In the genomic region with DNA sequence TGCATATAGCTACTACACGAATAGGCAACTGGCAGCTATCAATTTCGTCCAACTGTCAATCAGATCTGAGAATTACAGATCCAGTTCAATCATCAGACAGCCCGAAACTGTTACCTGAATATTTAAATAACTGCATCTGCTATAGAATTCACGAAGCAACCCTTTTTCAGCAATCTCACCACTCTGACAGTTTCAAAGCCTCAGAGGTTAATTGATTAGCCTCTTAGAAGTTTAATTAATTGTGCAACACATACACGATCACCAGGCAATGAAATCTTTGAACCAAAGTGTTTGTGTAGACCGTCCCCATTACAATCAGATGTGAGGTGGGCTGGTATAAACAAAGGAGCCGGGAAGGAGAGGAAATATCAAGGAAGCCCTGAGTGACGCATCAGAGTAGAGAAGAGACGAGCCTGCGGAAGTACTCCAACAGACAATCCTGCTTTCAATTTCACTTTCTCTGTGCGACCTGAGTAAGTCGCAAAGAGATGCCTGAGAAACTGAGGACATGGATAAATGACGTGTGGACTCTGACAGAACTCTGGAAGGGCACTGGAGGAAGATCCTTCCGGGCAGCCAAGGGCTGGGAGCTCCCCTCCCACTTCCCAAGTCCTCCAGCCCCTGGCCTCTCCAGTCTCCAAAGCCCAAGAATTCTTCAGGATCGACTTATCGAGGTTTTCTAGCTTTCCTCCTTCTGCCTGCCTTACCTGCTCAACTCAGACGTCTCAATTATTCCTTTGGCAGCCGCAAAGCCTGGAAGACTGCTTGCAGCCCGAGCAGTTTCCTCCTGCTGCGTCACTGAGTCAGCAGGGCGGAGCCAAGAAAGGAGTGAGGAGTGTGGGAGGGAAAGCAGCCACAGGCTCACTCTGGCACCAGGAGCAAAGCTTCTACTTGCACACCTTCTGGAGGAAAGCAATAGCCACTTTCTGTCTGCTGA, we compare ENCODE assay signal across 2 cellular contexts.
TF ChIP-seq lines count a peak whose summit lies in the region.

A gene with protein sequence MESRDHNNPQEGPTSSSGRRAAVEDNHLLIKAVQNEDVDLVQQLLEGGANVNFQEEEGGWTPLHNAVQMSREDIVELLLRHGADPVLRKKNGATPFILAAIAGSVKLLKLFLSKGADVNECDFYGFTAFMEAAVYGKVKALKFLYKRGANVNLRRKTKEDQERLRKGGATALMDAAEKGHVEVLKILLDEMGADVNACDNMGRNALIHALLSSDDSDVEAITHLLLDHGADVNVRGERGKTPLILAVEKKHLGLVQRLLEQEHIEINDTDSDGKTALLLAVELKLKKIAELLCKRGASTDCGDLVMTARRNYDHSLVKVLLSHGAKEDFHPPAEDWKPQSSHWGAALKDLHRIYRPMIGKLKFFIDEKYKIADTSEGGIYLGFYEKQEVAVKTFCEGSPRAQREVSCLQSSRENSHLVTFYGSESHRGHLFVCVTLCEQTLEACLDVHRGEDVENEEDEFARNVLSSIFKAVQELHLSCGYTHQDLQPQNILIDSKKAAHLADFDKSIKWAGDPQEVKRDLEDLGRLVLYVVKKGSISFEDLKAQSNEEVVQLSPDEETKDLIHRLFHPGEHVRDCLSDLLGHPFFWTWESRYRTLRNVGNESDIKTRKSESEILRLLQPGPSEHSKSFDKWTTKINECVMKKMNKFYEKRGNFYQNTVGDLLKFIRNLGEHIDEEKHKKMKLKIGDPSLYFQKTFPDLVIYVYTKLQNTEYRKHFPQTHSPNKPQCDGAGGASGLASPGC (minus strand): TSS at position 797 of the 937 bp plus-strand sequence. CDS start 2,450 bp downstream, outside the sequence.

TF ChIP-seq in HEK293, 187 proteins besides CTCF, POLR2A, EP300 and RAD21 (continued from another document and continues in another):
- TF ChIP-seq, protein P1, sequence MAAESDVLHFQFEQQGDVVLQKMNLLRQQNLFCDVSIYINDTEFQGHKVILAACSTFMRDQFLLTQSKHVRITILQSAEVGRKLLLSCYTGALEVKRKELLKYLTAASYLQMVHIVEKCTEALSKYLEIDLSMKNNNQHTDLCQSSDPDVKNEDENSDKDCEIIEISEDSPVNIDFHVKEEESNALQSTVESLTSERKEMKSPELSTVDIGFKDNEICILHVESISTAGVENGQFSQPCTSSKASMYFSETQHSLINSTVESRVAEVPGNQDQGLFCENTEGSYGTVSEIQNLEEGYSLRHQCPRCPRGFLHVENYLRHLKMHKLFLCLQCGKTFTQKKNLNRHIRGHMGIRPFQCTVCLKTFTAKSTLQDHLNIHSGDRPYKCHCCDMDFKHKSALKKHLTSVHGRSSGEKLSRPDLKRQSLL (tag by site-specific recombination; IDR thresholded peaks at IDR 0.05), result no peak
- TF ChIP-seq IKZF3 (tag by site-specific recombination; IDR thresholded peaks at IDR 0.05) (peak; percentile 62), ZNF560 (tag by site-specific recombination; IDR thresholded peaks at IDR 0.05; ENCODE audit: borderline replicate concordance) (no peak), WT1 (tag by site-specific recombination; IDR thresholded peaks at IDR 0.05) (0 out of 2 replicates have a peak, but pooled peaks have one; percentile 21), ZNF221 (tag by site-specific recombination; IDR thresholded peaks at IDR 0.05; ENCODE audit: borderline replicate concordance) (no peak), ZXDB (tag by site-specific recombination; IDR thresholded peaks at IDR 0.05) (peak; percentile 57; the same call in 1 of the 2 replicates), ZNF830 (tag by site-specific recombination; IDR thresholded peaks at IDR 0.05; ENCODE audit: low read depth) (no peak), ZBTB17 (tag by site-specific recombination; IDR thresholded peaks at IDR 0.05) (peak; percentile 100), ZNF16 (tag by site-specific recombination; IDR thresholded peaks at IDR 0.05; ENCODE audit: low read depth) (no peak), SP7 (tag by site-specific recombination; IDR thresholded peaks at IDR 0.05) (peak; percentile 33; the same call in 1 of the 2 replicates), ZNF510 (tag by site-specific recombination; IDR thresholded peaks at IDR 0.05; ENCODE audit: insufficient replicate concordance) (no peak), TCF7L2 (IDR thresholded peaks at IDR 0.05; ENCODE audit: borderline replicate concordance, low read depth, low read length) (no peak)
- TF ChIP-seq, protein P2, sequence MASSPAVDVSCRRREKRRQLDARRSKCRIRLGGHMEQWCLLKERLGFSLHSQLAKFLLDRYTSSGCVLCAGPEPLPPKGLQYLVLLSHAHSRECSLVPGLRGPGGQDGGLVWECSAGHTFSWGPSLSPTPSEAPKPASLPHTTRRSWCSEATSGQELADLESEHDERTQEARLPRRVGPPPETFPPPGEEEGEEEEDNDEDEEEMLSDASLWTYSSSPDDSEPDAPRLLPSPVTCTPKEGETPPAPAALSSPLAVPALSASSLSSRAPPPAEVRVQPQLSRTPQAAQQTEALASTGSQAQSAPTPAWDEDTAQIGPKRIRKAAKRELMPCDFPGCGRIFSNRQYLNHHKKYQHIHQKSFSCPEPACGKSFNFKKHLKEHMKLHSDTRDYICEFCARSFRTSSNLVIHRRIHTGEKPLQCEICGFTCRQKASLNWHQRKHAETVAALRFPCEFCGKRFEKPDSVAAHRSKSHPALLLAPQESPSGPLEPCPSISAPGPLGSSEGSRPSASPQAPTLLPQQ (tag by site-specific recombination; IDR thresholded peaks at IDR 0.05), result no peak
- TF ChIP-seq, protein P3, sequence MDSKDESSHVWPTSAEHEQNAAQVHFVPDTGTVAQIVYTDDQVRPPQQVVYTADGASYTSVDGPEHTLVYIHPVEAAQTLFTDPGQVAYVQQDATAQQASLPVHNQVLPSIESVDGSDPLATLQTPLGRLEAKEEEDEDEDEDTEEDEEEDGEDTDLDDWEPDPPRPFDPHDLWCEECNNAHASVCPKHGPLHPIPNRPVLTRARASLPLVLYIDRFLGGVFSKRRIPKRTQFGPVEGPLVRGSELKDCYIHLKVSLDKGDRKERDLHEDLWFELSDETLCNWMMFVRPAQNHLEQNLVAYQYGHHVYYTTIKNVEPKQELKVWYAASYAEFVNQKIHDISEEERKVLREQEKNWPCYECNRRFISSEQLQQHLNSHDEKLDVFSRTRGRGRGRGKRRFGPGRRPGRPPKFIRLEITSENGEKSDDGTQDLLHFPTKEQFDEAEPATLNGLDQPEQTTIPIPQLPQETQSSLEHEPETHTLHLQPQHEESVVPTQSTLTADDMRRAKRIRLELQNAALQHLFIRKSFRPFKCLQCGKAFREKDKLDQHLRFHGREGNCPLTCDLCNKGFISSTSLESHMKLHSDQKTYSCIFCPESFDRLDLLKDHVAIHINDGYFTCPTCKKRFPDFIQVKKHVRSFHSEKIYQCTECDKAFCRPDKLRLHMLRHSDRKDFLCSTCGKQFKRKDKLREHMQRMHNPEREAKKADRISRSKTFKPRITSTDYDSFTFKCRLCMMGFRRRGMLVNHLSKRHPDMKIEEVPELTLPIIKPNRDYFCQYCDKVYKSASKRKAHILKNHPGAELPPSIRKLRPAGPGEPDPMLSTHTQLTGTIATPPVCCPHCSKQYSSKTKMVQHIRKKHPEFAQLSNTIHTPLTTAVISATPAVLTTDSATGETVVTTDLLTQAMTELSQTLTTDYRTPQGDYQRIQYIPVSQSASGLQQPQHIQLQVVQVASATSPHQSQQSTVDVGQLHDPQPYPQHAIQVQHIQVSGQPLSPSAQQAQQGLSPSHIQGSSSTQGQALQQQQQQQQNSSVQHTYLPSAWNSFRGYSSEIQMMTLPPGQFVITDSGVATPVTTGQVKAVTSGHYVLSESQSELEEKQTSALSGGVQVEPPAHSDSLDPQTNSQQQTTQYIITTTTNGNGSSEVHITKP (tag by site-specific recombination; IDR thresholded peaks at IDR 0.05), result no peak
- TF ChIP-seq, protein P4, sequence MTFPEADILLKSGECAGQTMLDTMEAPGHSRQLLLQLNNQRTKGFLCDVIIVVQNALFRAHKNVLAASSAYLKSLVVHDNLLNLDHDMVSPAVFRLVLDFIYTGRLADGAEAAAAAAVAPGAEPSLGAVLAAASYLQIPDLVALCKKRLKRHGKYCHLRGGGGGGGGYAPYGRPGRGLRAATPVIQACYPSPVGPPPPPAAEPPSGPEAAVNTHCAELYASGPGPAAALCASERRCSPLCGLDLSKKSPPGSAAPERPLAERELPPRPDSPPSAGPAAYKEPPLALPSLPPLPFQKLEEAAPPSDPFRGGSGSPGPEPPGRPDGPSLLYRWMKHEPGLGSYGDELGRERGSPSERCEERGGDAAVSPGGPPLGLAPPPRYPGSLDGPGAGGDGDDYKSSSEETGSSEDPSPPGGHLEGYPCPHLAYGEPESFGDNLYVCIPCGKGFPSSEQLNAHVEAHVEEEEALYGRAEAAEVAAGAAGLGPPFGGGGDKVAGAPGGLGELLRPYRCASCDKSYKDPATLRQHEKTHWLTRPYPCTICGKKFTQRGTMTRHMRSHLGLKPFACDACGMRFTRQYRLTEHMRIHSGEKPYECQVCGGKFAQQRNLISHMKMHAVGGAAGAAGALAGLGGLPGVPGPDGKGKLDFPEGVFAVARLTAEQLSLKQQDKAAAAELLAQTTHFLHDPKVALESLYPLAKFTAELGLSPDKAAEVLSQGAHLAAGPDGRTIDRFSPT (tag by site-specific recombination; IDR thresholded peaks at IDR 0.05), result no peak

TF ChIP-seq in HepG2, 621 proteins besides CTCF, POLR2A, EP300 and RAD21 (continued from another document):
- TF ChIP-seq, protein P5, sequence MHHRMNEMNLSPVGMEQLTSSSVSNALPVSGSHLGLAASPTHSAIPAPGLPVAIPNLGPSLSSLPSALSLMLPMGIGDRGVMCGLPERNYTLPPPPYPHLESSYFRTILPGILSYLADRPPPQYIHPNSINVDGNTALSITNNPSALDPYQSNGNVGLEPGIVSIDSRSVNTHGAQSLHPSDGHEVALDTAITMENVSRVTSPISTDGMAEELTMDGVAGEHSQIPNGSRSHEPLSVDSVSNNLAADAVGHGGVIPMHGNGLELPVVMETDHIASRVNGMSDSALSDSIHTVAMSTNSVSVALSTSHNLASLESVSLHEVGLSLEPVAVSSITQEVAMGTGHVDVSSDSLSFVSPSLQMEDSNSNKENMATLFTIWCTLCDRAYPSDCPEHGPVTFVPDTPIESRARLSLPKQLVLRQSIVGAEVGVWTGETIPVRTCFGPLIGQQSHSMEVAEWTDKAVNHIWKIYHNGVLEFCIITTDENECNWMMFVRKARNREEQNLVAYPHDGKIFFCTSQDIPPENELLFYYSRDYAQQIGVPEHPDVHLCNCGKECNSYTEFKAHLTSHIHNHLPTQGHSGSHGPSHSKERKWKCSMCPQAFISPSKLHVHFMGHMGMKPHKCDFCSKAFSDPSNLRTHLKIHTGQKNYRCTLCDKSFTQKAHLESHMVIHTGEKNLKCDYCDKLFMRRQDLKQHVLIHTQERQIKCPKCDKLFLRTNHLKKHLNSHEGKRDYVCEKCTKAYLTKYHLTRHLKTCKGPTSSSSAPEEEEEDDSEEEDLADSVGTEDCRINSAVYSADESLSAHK (CRISPR knock-in tag; IDR thresholded peaks at IDR 0.05; ENCODE audit: borderline replicate concordance), result no peak
- TF ChIP-seq SIX4 (CRISPR knock-in tag; IDR thresholded peaks at IDR 0.05) (no peak), HDAC6 (IDR thresholded peaks at IDR 0.05; ENCODE audit: low read depth, low read length) (no peak), PHF20 (CRISPR knock-in tag; IDR thresholded peaks at IDR 0.05) (peak; percentile 22; the same call in 1 of the 2 replicates), MED1 (CRISPR knock-in tag; IDR thresholded peaks at IDR 0.05) (no peak), CREB1 (IDR thresholded peaks at IDR 0.05) (0 out of 2 replicates have a peak, but pooled peaks have one; percentile 13), CREB1 (CRISPR knock-in tag; IDR thresholded peaks at IDR 0.05) (no peak), IRF2 (CRISPR knock-in tag; IDR thresholded peaks at IDR 0.05) (peak; percentile 70), ZNF12 (CRISPR knock-in tag; IDR thresholded peaks at IDR 0.05) (no peak), ZNF350 (CRISPR knock-in tag; IDR thresholded peaks at IDR 0.05; ENCODE audit: borderline replicate concordance, low read depth) (peak; percentile 31; the same call in 1 of the 2 replicates)
- TF ChIP-seq, protein P6, sequence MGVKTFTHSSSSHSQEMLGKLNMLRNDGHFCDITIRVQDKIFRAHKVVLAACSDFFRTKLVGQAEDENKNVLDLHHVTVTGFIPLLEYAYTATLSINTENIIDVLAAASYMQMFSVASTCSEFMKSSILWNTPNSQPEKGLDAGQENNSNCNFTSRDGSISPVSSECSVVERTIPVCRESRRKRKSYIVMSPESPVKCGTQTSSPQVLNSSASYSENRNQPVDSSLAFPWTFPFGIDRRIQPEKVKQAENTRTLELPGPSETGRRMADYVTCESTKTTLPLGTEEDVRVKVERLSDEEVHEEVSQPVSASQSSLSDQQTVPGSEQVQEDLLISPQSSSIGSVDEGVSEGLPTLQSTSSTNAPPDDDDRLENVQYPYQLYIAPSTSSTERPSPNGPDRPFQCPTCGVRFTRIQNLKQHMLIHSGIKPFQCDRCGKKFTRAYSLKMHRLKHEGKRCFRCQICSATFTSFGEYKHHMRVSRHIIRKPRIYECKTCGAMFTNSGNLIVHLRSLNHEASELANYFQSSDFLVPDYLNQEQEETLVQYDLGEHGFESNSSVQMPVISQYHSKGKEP (CRISPR knock-in tag; IDR thresholded peaks at IDR 0.05), result no peak
- TF ChIP-seq, protein P7, sequence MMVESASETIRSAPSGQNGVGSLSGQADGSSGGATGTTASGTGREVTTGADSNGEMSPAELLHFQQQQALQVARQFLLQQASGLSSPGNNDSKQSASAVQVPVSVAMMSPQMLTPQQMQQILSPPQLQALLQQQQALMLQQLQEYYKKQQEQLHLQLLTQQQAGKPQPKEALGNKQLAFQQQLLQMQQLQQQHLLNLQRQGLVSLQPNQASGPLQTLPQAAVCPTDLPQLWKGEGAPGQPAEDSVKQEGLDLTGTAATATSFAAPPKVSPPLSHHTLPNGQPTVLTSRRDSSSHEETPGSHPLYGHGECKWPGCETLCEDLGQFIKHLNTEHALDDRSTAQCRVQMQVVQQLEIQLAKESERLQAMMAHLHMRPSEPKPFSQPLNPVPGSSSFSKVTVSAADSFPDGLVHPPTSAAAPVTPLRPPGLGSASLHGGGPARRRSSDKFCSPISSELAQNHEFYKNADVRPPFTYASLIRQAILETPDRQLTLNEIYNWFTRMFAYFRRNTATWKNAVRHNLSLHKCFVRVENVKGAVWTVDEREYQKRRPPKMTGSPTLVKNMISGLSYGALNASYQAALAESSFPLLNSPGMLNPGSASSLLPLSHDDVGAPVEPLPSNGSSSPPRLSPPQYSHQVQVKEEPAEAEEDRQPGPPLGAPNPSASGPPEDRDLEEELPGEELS (CRISPR knock-in tag; IDR thresholded peaks at IDR 0.05), result no peak
